ENCODE assay signal across 16 cellular contexts in the genomic region with DNA sequence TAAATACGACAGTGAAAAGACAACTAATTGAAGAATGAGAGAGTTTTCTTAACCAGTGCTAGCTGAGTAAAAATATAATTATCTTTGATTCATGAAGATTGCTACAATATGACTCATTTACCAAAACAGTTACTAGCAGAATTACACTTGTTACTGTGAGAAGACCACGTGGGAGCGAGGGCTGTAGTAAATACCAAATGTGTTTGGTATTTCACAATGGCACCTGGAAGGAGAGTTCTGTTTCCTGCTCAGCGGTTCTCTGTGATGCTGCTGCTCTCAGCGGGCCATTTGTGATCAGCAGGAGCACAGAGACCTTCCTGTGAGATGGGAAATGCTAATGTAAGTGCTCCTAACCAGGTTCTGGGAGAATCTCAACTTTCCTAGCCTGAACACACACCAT.
A peak's percentile ranks its signal among the peaks of the same experiment; 100 is the strongest.
DNase-seq lines count a peak whose midpoint lies in the region; ATAC-seq, FAIRE-seq and TF ChIP-seq lines count a peak whose summit lies in the region.
"Had no signal": no experiment of that assay in that cellular context is flagged by ENCODE, and none has a peak within 500 bp of the region (broad histone marks: within the 10 kb centered on the region; RNA-seq: fewer than 3 reads in every experiment).

No MANE protein-coding gene starts in this region.

- no peak for TF ChIP-seq POLR2A in HepG2 (IDR thresholded peaks at IDR 0.05; ENCODE audit: insufficient read depth in 1 of 2, low read depth in 2 of 2, low read length in 2 of 2)
- no peak for TF ChIP-seq POLR2A in right lobe of liver (IDR thresholded peaks at IDR 0.05)

- H3K4me2 ChIP-seq in HepG2 (ENCODE audit: low read depth, low read length), result no peak overlapping the region

- BruUV-seq in HepG2 (replicated peaks; lab: Mats Ljungman, UMichigan), result no TSS peak

- in situ Hi-C loops in HepG2 (cut with HindIII; ENCODE audit: extremely low pct_ligation_motif_present, low pct_unique_long_range_greater_than_20kb), result no loop called here

- POLR2A ChIA-PET in HepG2 (lab: Yijun Ruan, JAX), result no interaction called here

- no peak overlapping the region for H3K27ac ChIP-seq in HepG2 (ENCODE audit: extremely low read length, insufficient read depth, low read length)
- no peak overlapping the region for H3K27ac ChIP-seq in right lobe of liver
- H3K27ac ChIP-seq in SJCRH30, result peak overlapping the region; percentile 38
- H3K27ac ChIP-seq: suprapubic skin had no signal

- TF ChIP-seq EP300 in HepG2 (IDR thresholded peaks at IDR 0.05; ENCODE audit: low read depth in 2 of 2, low read length in 2 of 2) (no peak), HepG2 (CRISPR knock-in tag; IDR thresholded peaks at IDR 0.05; ENCODE audit: borderline replicate concordance) (no peak)

- no peak overlapping the region for H3K27ac Mint-ChIP-seq in stimulated activated memory B cell treated with anti-CD40 and anti-IgM and Interleukin-4, amounts not matched to agents 10 μg/mL and 1 μg/mL and 100 μg/mL, for 72 hours
- H3K27ac Mint-ChIP-seq: activated T-helper 1 cell treated with anti-CD3 and anti-CD28 coated beads, Interleukin-12 subunit alpha, Interleukin-12 subunit beta, Interleukin-2, Interleukin-4 antibody, amounts not matched to agents 30 ng/mL and 10 ng/mL and 1 ng/mL, durations not matched to agents 14 hours and 24 hours and 36 hours; dendritic cell treated with granulocyte-macrophage colony-stimulating factor and Interleukin-4, amounts not matched to agents 40 ng/mL and 50 ng/mL, for 4 days; memory B cell had no signal

- TF ChIP-seq CTCF in HepG2 (CRISPR knock-in tag; IDR thresholded peaks at IDR 0.05) (no peak), right lobe of liver (IDR thresholded peaks at IDR 0.05) (no peak)

- H3K36me3 ChIP-seq in HepG2 (replicated peaks in 1 of 2; ENCODE audit: control insufficient read depth in 1 of 2, insufficient read depth in 2 of 2, low read length in 2 of 2) (no peaks in the 10 kb centered on the region), right lobe of liver (no peaks in the 10 kb centered on the region), SJCRH30 (no peaks in the 10 kb centered on the region), H7 (replicated peaks; ENCODE audit: control insufficient read depth, insufficient read depth, low read length) (no peaks in the 10 kb centered on the region)
- H3K36me3 ChIP-seq: suprapubic skin had no signal

- H3K4me3 ChIP-seq in HepG2 (replicated peaks in 1 of 3; ENCODE audit: insufficient read depth in 1 of 3, low read depth in 2 of 3, low read length in 3 of 3) (no peak overlapping the region), right lobe of liver (no peak overlapping the region), SJCRH30 (no peak overlapping the region), H7 (ENCODE audit: insufficient read depth, low read depth, low read length) (no peak overlapping the region)
- H3K4me3 ChIP-seq: suprapubic skin had no signal

- no peak overlapping the region for H3K4me3 Mint-ChIP-seq in stimulated activated memory B cell treated with anti-CD40 and anti-IgM and Interleukin-4, amounts not matched to agents 10 μg/mL and 1 μg/mL and 100 μg/mL, for 72 hours
- H3K4me3 Mint-ChIP-seq: activated T-helper 1 cell treated with anti-CD3 and anti-CD28 coated beads, Interleukin-12 subunit alpha, Interleukin-12 subunit beta, Interleukin-2, Interleukin-4 antibody, amounts not matched to agents 30 ng/mL and 10 ng/mL and 1 ng/mL, durations not matched to agents 14 hours and 24 hours and 36 hours; dendritic cell treated with granulocyte-macrophage colony-stimulating factor and Interleukin-4, amounts not matched to agents 40 ng/mL and 50 ng/mL, for 4 days; memory B cell had no signal

- DNase-seq in HepG2 (ENCODE audit: low spot score), result no peak
- DNase-seq in right lobe of liver, result no peak
- DNase-seq in SJCRH30, result peak in 1 of 2 experiments; percentile 13
- DNase-seq in iPS-NIHi7 (ENCODE audit: extremely low spot score), result peak; percentile 25
- DNase-seq in urothelium cell line (ENCODE audit: low spot score), result peak; percentile 18
- no peak for DNase-seq in activated CD4-positive, CD25-positive, alpha-beta regulatory T cell (lab: John Stamatoyannopoulos, UW)
- DNase-seq in H7, result no peak
- DNase-seq: NCI-H1417, NCI-H510A, occipital lobe had no signal

- H2AFZ ChIP-seq in HepG2 (ENCODE audit: low read length), result no peak overlapping the region

- TF ChIP-seq RAD21 in HepG2 (CRISPR knock-in tag; IDR thresholded peaks at IDR 0.05), result no peak

- H3K27me3 Mint-ChIP-seq in stimulated activated memory B cell treated with anti-CD40 and anti-IgM and Interleukin-4, amounts not matched to agents 10 μg/mL and 1 μg/mL and 100 μg/mL, for 72 hours, result no peaks in the 10 kb centered on the region
- H3K27me3 Mint-ChIP-seq: memory B cell had no signal

- FAIRE-seq in HepG2 (lab: Jason Lieb, UNC) (no peak), urothelium cell line (lab: Jason Lieb, UNC) (no peak)
- FAIRE-seq: RCC 7860 had no signal

- no peak overlapping the region for H3K9ac ChIP-seq in HepG2 (ENCODE audit: insufficient read depth, low read depth, low read length)

- peaks cover 8% of the 10 kb centered on the region for H3K9me3 Mint-ChIP-seq in stimulated activated memory B cell treated with anti-CD40 and anti-IgM and Interleukin-4, amounts not matched to agents 10 μg/mL and 1 μg/mL and 100 μg/mL, for 72 hours
- H3K9me3 Mint-ChIP-seq: activated T-helper 1 cell treated with anti-CD3 and anti-CD28 coated beads, Interleukin-12 subunit alpha, Interleukin-12 subunit beta, Interleukin-2, Interleukin-4 antibody, amounts not matched to agents 30 ng/mL and 10 ng/mL and 1 ng/mL, durations not matched to agents 14 hours and 24 hours and 36 hours; dendritic cell treated with granulocyte-macrophage colony-stimulating factor and Interleukin-4, amounts not matched to agents 40 ng/mL and 50 ng/mL, for 4 days; memory B cell had no signal

- no peaks in the 10 kb centered on the region for H3K4me1 Mint-ChIP-seq in stimulated activated memory B cell treated with anti-CD40 and anti-IgM and Interleukin-4, amounts not matched to agents 10 μg/mL and 1 μg/mL and 100 μg/mL, for 72 hours
- H3K4me1 Mint-ChIP-seq: memory B cell had no signal

- H3K36me3 Mint-ChIP-seq in stimulated activated memory B cell treated with anti-CD40 and anti-IgM and Interleukin-4, amounts not matched to agents 10 μg/mL and 1 μg/mL and 100 μg/mL, for 72 hours, result no peaks in the 10 kb centered on the region
- H3K36me3 Mint-ChIP-seq: memory B cell had no signal

- ATAC-seq in HepG2 (no peak), right lobe of liver (no peak)
- no peak for ATAC-seq in stimulated activated memory B cell treated with anti-CD40 and anti-IgM and Interleukin-4, amounts not matched to agents 10 μg/mL and 1 μg/mL and 100 μg/mL, for 72 hours

- H3K79me2 ChIP-seq in HepG2 (ENCODE audit: insufficient read depth, low read length), result no peaks in the 10 kb centered on the region

- WGBS in HepG2 (ENCODE audit: low lambda C conversion rate), result 1% methylated on average over 5 of the region's 5 CpGs
- WGBS in right lobe of liver (ENCODE audit: insufficient coverage, low coverage, low lambda C conversion rate, missing lambda C conversion rate), result 57% methylated on average over 4 of the region's 5 CpGs

- no peaks in the 10 kb centered on the region for H3K4me1 ChIP-seq in HepG2 (ENCODE audit: insufficient read depth, low read length)
- H3K4me1 ChIP-seq in right lobe of liver, result no peaks in the 10 kb centered on the region
- peaks cover 6% of the 10 kb centered on the region; the same call in 1 of the 2 replicates for H3K4me1 ChIP-seq in SJCRH30
- H3K4me1 ChIP-seq: suprapubic skin had no signal

- CTCF ChIA-PET in HepG2 (lab: Yijun Ruan, JAX; ENCODE audit: low intra/inter-chr PET ratio, low total read pairs), result no interaction called here

- intact Hi-C loops in HepG2 (cut with micrococcal nuclease; ENCODE audit: unreplicated experiment) (no loop called here), right lobe of liver (cut with DNase I) (no loop called here)

- H3K9me3 ChIP-seq in HepG2 (ENCODE audit: low read length), result no peaks in the 10 kb centered on the region
- no peaks in the 10 kb centered on the region for H3K9me3 ChIP-seq in right lobe of liver
- no peaks in the 10 kb centered on the region for H3K9me3 ChIP-seq in SJCRH30 (replicated peaks)

- H4K20me1 ChIP-seq in HepG2 (ENCODE audit: insufficient read depth, low read length), result no peaks in the 10 kb centered on the region

- peaks cover 1 to 28% of the 10 kb centered on the region in 2 experiments; a peak in 3 of 5 replicates for H3K27me3 ChIP-seq in HepG2 (ENCODE audit: control insufficient read depth in 1 of 2, insufficient read depth in 2 of 2, low read length in 2 of 2)
- no peaks in the 10 kb centered on the region for H3K27me3 ChIP-seq in right lobe of liver
- H3K27me3 ChIP-seq in SJCRH30, result no peaks in the 10 kb centered on the region
- no peaks in the 10 kb centered on the region for H3K27me3 ChIP-seq in H7 (ENCODE audit: control insufficient read depth, insufficient read depth, low read length)
- H3K27me3 ChIP-seq: suprapubic skin had no signal

TF ChIP-seq in HepG2, 621 proteins besides CTCF, POLR2A, EP300 and RAD21:
- TF ChIP-seq ZNF17 (CRISPR knock-in tag; IDR thresholded peaks at IDR 0.05), result no peak
- TF ChIP-seq CEBPB (IDR thresholded peaks at IDR 0.05; ENCODE audit: borderline replicate concordance, low read depth, low read length), result 0 out of 2 replicates have a peak, but pooled peaks have one; percentile 26

Comparison
In these comparisons a context has a peak if more than half of its experiments do, and no peak if none do; other contexts are left out.
1. DNase-seq: peak in iPS-NIHi7 (single experiment) and urothelium cell line (single experiment); none in HepG2 (single experiment), right lobe of liver (0 of 3), activated CD4-positive, CD25-positive, alpha-beta regulatory T cell (0 of 4) and H7 (single experiment).